In the genomic region with DNA sequence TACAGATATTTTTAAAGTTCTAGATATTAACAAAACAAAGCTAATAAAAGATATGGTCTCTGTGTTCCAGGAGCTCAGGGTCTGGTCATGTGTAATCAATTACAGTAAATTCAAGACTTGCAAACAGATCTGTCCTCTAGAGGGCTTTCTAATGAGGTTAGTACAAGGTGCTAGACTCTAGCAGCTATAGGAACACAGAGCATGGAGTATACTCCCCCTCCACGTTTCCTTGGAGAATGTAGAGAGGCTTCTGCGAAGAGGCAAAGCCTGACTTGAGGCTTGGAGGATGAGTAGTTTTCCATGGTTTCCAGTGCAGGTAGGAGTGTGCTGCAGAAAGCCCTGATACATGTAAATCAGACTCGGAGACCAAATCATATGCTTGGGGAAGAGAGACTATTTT, we compare ENCODE assay signal across 12 cellular contexts. TPM values are rescaled to one million over a fixed set of nuclear protein-coding genes. Genes with fewer than 3 reads are reported as not detected.
DNase-seq lines count a peak whose midpoint lies in the region; ATAC-seq and TF ChIP-seq lines count a peak whose summit lies in the region.
"Had no signal": no experiment of that assay in that cellular context is flagged by ENCODE, and none has a peak within 500 bp of the region (broad histone marks: within the 10 kb centered on the region; RNA-seq: fewer than 3 reads in every experiment).

No MANE protein-coding gene starts in this region.

- TF ChIP-seq POLR2A in stomach (IDR thresholded peaks at IDR 0.05) (no peak), uterus (IDR thresholded peaks at IDR 0.05) (no peak)

- intact Hi-C loops in A673 (cut with micrococcal nuclease; ENCODE audit: unreplicated experiment), result no loop called here
- intact Hi-C loops in psoas muscle (cut with DNase I), result no loop called here
- intact Hi-C loops in stomach (cut with DNase I; ENCODE audit: low total_unique reads), result no loop called here
- intact Hi-C loops in uterus (cut with DNase I; ENCODE audit: low total_unique reads), result no loop called here

- TF ChIP-seq CTCF in A673 (conservative IDR thresholded peaks at IDR 0.05; ENCODE audit: low read depth, low read length) (peak; percentile 45), GM12873 (IDR thresholded peaks at IDR 0.05; ENCODE audit: insufficient read depth, low read depth, low read length, missing control alignments) (peak; percentile 26), RWPE2 (IDR thresholded peaks at IDR 0.05; ENCODE audit: poor library complexity, severe bottlenecking) (peak; percentile 20), fibroblast of mammary gland (conservative IDR thresholded peaks at IDR 0.05; ENCODE audit: control insufficient read depth, insufficient read depth, low read depth, low read length) (peak; percentile 31), psoas muscle (IDR thresholded peaks at IDR 0.05) (no peak), stomach (IDR thresholded peaks at IDR 0.05) (no peak), uterus (IDR thresholded peaks at IDR 0.05) (no peak)

- H3K36me3 ChIP-seq in A673 (ENCODE audit: insufficient read depth, low read length, poor library complexity, severe bottlenecking) (no peaks in the 10 kb centered on the region), RWPE2 (ENCODE audit: low read depth) (no peaks in the 10 kb centered on the region), psoas muscle (ENCODE audit: insufficient read depth in 1 of 2, low read depth in 1 of 2) (no peaks in the 10 kb centered on the region), stomach (no peaks in the 10 kb centered on the region), uterus (no peaks in the 10 kb centered on the region)
- H3K36me3 ChIP-seq: right atrium auricular region, transverse colon had no signal

- no peak overlapping the region for H3K27ac ChIP-seq in A673 (ENCODE audit: low read depth, low read length, poor library complexity, severe bottlenecking)
- H3K27ac ChIP-seq in RWPE2 (ENCODE audit: poor library complexity, severe bottlenecking), result no peak overlapping the region
- no peak overlapping the region for H3K27ac ChIP-seq in psoas muscle
- no peak overlapping the region for H3K27ac ChIP-seq in stomach
- H3K27ac ChIP-seq in uterus, result no peak overlapping the region
- H3K27ac ChIP-seq: right atrium auricular region, transverse colon had no signal

- TF ChIP-seq EP300 in stomach (IDR thresholded peaks at IDR 0.05), result no peak

- H3K27me3 ChIP-seq in A673 (replicated peaks; ENCODE audit: insufficient read depth, low read depth, low read length, poor library complexity) (no peaks in the 10 kb centered on the region), RWPE2 (ENCODE audit: insufficient read depth, poor library complexity, severe bottlenecking) (no peaks in the 10 kb centered on the region), psoas muscle (ENCODE audit: insufficient read depth in 3 of 3, low read length in 2 of 3) (no peaks in the 10 kb centered on the region), stomach (no peaks in the 10 kb centered on the region), uterus (no peaks in the 10 kb centered on the region)
- H3K27me3 ChIP-seq: right atrium auricular region, transverse colon had no signal

- H3K9me3 ChIP-seq in A673 (ENCODE audit: low read depth, low read length, poor library complexity, severe bottlenecking) (no peaks in the 10 kb centered on the region), RWPE2 (ENCODE audit: severe bottlenecking) (no peaks in the 10 kb centered on the region), psoas muscle (no peaks in the 10 kb centered on the region), stomach (no peaks in the 10 kb centered on the region), uterus (no peaks in the 10 kb centered on the region)
- H3K9me3 ChIP-seq: right atrium auricular region, transverse colon had no signal

- CTCF ChIA-PET in A673 (lab: Charles Lee), result interaction anchor here (0.5 to 0.6 kb wide), 2 partner anchors 54 to 74 kb away, joined by 3 read pairs; no protein-coding TSS in a partner anchor

- H3K4me3 ChIP-seq in A673 (ENCODE audit: low read depth, low read length, poor library complexity, severe bottlenecking), result no peak overlapping the region
- no peak overlapping the region for H3K4me3 ChIP-seq in RWPE2 (ENCODE audit: severe bottlenecking)
- no peak overlapping the region for H3K4me3 ChIP-seq in fibroblast of mammary gland (ENCODE audit: control insufficient read depth, low read depth, low read length)
- H3K4me3 ChIP-seq in psoas muscle, result no peak overlapping the region
- H3K4me3 ChIP-seq in stomach, result no peak overlapping the region
- H3K4me3 ChIP-seq in uterus, result no peak overlapping the region
- H3K4me3 ChIP-seq: right atrium auricular region, transverse colon had no signal

- BruUV-seq in A673 (replicated peaks; lab: Mats Ljungman, UMichigan), result no TSS peak

- 75 to 90% (median 86%) methylated on average over 2 to 3 of the region's 3 CpGs for WGBS in psoas muscle, 3 donors
- 64 to 83% (median 69%) methylated on average over 3 of the region's 3 CpGs for WGBS in stomach, 5 donors

- ATAC-seq in RWPE2 (ENCODE audit: low read depth) (peak; percentile 38; the same call in 1 of the 3 replicates), psoas muscle (no peak)
- ATAC-seq: activated naive CD8-positive, alpha-beta T cell treated with anti-CD3 and anti-CD28 coated beads, Interleukin-2, amount 50 U/mL, for 24 hours had no signal

- no peaks in the 10 kb centered on the region for H3K4me1 ChIP-seq in A673 (ENCODE audit: insufficient read depth, low read length, poor library complexity, severe bottlenecking)
- H3K4me1 ChIP-seq in RWPE2 (ENCODE audit: insufficient read depth, poor library complexity, severe bottlenecking), result no peaks in the 10 kb centered on the region
- H3K4me1 ChIP-seq in psoas muscle, result peaks cover 13% of the 10 kb centered on the region
- peaks cover 0 to 6% (median 0%) of the 10 kb centered on the region in 4 donors for H3K4me1 ChIP-seq in stomach
- H3K4me1 ChIP-seq in uterus, result no peaks in the 10 kb centered on the region
- H3K4me1 ChIP-seq: right atrium auricular region, transverse colon had no signal

- DNase-seq in A673 (ENCODE audit: low spot score) (peak; percentile 58), RWPE2 (ENCODE audit: low spot score) (no peak), fibroblast of mammary gland (ENCODE audit: low read depth) (peak; percentile 54), psoas muscle (no peak), stomach (no peak), amygdala (lab: John Stamatoyannopoulos, UW) (no peak), uterus (no peak)
- DNase-seq: activated naive CD8-positive, alpha-beta T cell treated with anti-CD3 and anti-CD28 coated beads, Interleukin-2, amount 50 U/mL, for 24 hours; T-helper 1 cell; transverse colon had no signal

- POLR2A ChIA-PET in A673 (lab: Charles Lee; ENCODE audit: low non-redundant PET), result no interaction called here

RNA-seq across cellular contexts. Expression of a gene that starts 32.7 kb away (rescaled TPM):
- total RNA-seq in A673 (2021) (107 TPM in 2 replicates), psoas muscle (10 to 100 TPM; 51.3 to 57.6 (median 52.8) TPM), stomach (100 to 1,000 TPM in 3 of 5 donors, 10 to 100 TPM in 2; 89.9 to 173 (median 147) TPM), uterus (100 to 1,000 TPM in 2 of 4 donors, 10 to 100 TPM in 2; 24.1 to 139 (median 82.9) TPM)
- polyA plus RNA-seq in psoas muscle (10 to 100 TPM; 16.1 to 42.8 (median 21.6) TPM), stomach (10 to 100 TPM; 17.9 to 26.9 (median 23.7) TPM)

Comparison
In these comparisons a context has a peak if more than half of its experiments do, and no peak if none do; other contexts are left out.
1. DNase-seq: peak in A673 (single experiment) and fibroblast of mammary gland (single experiment); none in RWPE2 (single experiment), psoas muscle (0 of 2), stomach (single experiment), amygdala (0 of 56) and uterus (0 of 2).
2. CTCF ChIP-seq: peak in A673 (single experiment), GM12873 (single experiment), RWPE2 (single experiment) and fibroblast of mammary gland (single experiment); none in psoas muscle (single experiment), stomach (0 of 7) and uterus (0 of 4).